In genomic region chr19:55160128-55160985, GRCh38 we compare ENCODE assay signal across 8 cellular contexts. TPM values are rescaled to one million over a fixed set of nuclear protein-coding genes. Genes with fewer than 3 reads are reported as not detected.
DNase-seq lines count a peak whose midpoint lies in the region; ATAC-seq and TF ChIP-seq lines count a peak whose summit lies in the region.

No MANE protein-coding gene starts in this region.

- H3K27me3 ChIP-seq in WERI-Rb-1 (ENCODE audit: insufficient read depth, low read depth, severe bottlenecking), result peaks cover 6% of the 10 kb centered on the region

- no peaks in the 10 kb centered on the region for H3K36me3 ChIP-seq in WERI-Rb-1

- H3K27ac ChIP-seq in WERI-Rb-1, result no peak overlapping the region

- H3K4me3 ChIP-seq in WERI-Rb-1 (ENCODE audit: low read depth, low read length), result peak overlapping the region; percentile 41; the same call in 1 of the 2 replicates

- peaks cover 28% of the 10 kb centered on the region for H3K4me1 Mint-ChIP-seq in brain
- peaks cover 7 to 11% of the 10 kb centered on the region in 2 donors for H3K4me1 Mint-ChIP-seq in immature natural killer cell

- DNase-seq in DMS153 treated with DMSO at 0.1 percent for 48 hours (lab: John Stamatoyannopoulos, UW; ENCODE audit: unreplicated experiment), result peak; percentile 97
- DNase-seq in NCI-H2227 treated with DMSO at 0.1 percent for 48 hours (lab: John Stamatoyannopoulos, UW), result peak; percentile 96
- DNase-seq in WERI-Rb-1, result peak; percentile 98
- peak; percentile 86 to 87 (median 86) for DNase-seq in immature natural killer cell
- DNase-seq in stimulated activated CD4-positive, alpha-beta T cell treated with anti-CD3 and anti-CD28 coated beads, Interleukin-1b, Interleukin-23, amount 100 ng/mL, for 1 hour (ENCODE audit: low read depth in 2 of 2), result peak; percentile 63 to 80

- H3K27me3 Mint-ChIP-seq in brain (peaks cover 70% of the 10 kb centered on the region), immature natural killer cell (ENCODE audit: low read depth in 3 of 3) (peaks cover 5 to 21% (median 6%) of the 10 kb centered on the region in 3 donors)

- peak; percentile 73 for ATAC-seq in HG02973 (IDR thresholded peaks at IDR 0.05; ENCODE audit: unreplicated experiment)
- no peak for ATAC-seq in HG02678 (IDR thresholded peaks at IDR 0.05; ENCODE audit: unreplicated experiment)

- TF ChIP-seq CTCF in WERI-Rb-1 (IDR thresholded peaks at IDR 0.05; ENCODE audit: low read depth, low read length) (peak; percentile 82), brain (conservative IDR thresholded peaks at IDR 0.05) (peak; percentile 75 to 89)

- no peaks in the 10 kb centered on the region for H3K9me3 ChIP-seq in WERI-Rb-1 (ENCODE audit: severe bottlenecking)

- H3K9me3 Mint-ChIP-seq in brain (peaks cover 0 to 2% (median 0%) of the 10 kb centered on the region in 5 experiments), immature natural killer cell (peaks cover 0 to 2% (median 0%) of the 10 kb centered on the region in 6 donors)

- H3K27ac Mint-ChIP-seq in brain, result peak overlapping the region in 1 of 5 experiments; percentile 77
- H3K27ac Mint-ChIP-seq in immature natural killer cell, result peak overlapping the region in 1 of 6 donors; percentile 70

- no peaks in the 10 kb centered on the region for H3K36me3 Mint-ChIP-seq in brain
- no peaks in the 10 kb centered on the region for H3K36me3 Mint-ChIP-seq in immature natural killer cell

- H3K4me3 Mint-ChIP-seq in brain (peak overlapping the region; percentile 18 to 63 (median 51)), immature natural killer cell (peak overlapping the region in 2 of 5 donors; percentile 12 to 70)

RNA-seq across cellular contexts. Expression of gene TNNI3, which starts 2.8 kb away (rescaled TPM):
- polyA plus RNA-seq in brain (ENCODE audit: insufficient read depth, low read depth, low replicate concordance) (not detected), immature natural killer cell (1 to 10 TPM in 1 of 3 donors, not detected in 2; 1.5 TPM)

RNA-seq across cellular contexts. Expression of gene DNAAF3, which starts 6.1 kb away (rescaled TPM):
- 0.64 TPM for polyA plus RNA-seq in brain (ENCODE audit: insufficient read depth, low read depth, low replicate concordance)
- polyA plus RNA-seq in immature natural killer cell, result not detected

RNA-seq across cellular contexts. Expression of gene TNNT1, which starts 11.4 kb away (rescaled TPM):
- polyA plus RNA-seq in brain (ENCODE audit: insufficient read depth, low read depth, low replicate concordance), result 5.7 TPM
- not detected for polyA plus RNA-seq in immature natural killer cell

RNA-seq across cellular contexts. Expression of gene SYT5, which starts 19.7 kb away (rescaled TPM):
- 51.8 TPM for polyA plus RNA-seq in brain (ENCODE audit: insufficient read depth, low read depth, low replicate concordance)
- polyA plus RNA-seq in immature natural killer cell, result under 1 TPM in 2 of 3 donors, not detected in 1; 0.55 to 0.96 TPM

RNA-seq across cellular contexts. Expression of gene PPP1R12C, which starts 42.9 kb away (rescaled TPM):
- polyA plus RNA-seq in brain (ENCODE audit: insufficient read depth, low read depth, low replicate concordance) (56.9 TPM), immature natural killer cell (1 to 10 TPM in 2 of 3 donors, under 1 TPM in 1; 0.63 to 8.5 (median 3.5) TPM)
